9 cellular contexts compared by ENCODE assay signal in the genomic region with DNA sequence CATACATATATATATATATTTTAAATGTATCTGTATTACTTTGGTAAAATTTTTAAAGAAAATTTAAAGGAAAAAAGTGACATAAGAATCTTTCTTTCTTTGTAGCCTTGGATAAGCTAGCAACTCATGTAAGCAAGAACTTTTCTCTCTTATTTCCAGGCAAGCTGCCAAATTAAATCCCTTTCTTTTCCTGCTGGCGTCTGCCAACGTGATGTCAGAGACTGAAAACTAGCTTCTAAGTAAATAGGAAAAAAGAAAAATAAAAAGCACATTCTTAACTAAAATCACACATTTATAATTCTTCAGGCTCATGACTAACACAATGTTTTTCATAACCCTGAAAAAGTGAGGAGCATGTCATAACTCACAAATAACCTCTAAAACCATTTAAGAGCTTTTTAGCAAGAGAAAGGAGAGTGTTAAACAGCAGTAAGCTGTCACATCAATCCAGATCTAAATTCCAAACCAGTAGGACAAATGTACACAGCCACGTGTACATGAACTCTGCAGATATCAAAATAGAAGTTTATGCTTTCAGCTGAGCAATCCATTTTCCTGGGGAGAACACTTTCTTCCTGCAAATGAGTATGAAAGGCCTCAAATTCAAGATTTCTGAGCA.
A peak's percentile ranks its signal among the peaks of the same experiment; 100 is the strongest.
DNase-seq lines count a peak whose midpoint lies in the region; ATAC-seq, FAIRE-seq and TF ChIP-seq lines count a peak whose summit lies in the region.
"Had no signal": no experiment of that assay in that cellular context is flagged by ENCODE, and none has a peak within 500 bp of the region (broad histone marks: within the 10 kb centered on the region; RNA-seq: fewer than 3 reads in every experiment).

No MANE protein-coding gene starts in this region.

- H3K9me3 ChIP-seq in subcutaneous abdominal adipose tissue (ENCODE audit: control insufficient read depth in 5 of 5, low read length in 5 of 5) = peaks cover 0 to 6% (median 5%) of the 10 kb centered on the region in 5 donors

- H3K4me3 ChIP-seq in astrocyte of the cerebellum (ENCODE audit: low read depth, low read length) = no peak overlapping the region
- no peak overlapping the region for H3K4me3 ChIP-seq in subcutaneous abdominal adipose tissue (ENCODE audit: low read depth in 1 of 5, low read length in 5 of 5)

- ATAC-seq in HG03135 (IDR thresholded peaks at IDR 0.05; ENCODE audit: unreplicated experiment) = no peak
- ATAC-seq: Panc1 had no signal

- H3K36me3 ChIP-seq in subcutaneous abdominal adipose tissue (ENCODE audit: control insufficient read depth in 5 of 5, insufficient read depth in 5 of 5, low read length in 5 of 5) = no peaks in the 10 kb centered on the region

- TF ChIP-seq CTCF in astrocyte of the cerebellum (IDR thresholded peaks at IDR 0.05; ENCODE audit: low read depth, low read length, missing control alignments) = no peak
- no peak for TF ChIP-seq CTCF in GM13977 (IDR thresholded peaks at IDR 0.05; ENCODE audit: extremely low read depth, insufficient read depth, missing control alignments)

- DNase-seq in HS-5 (ENCODE audit: low read depth) (peak; percentile 8), astrocyte of the cerebellum (ENCODE audit: low read depth) (peak; percentile 91), GM13977 (ENCODE audit: low spot score) (no peak)
- DNase-seq in activated naive CD4-positive, alpha-beta T cell treated with anti-CD3 and anti-CD28 coated beads, Interleukin-2, amount 50 U/mL, for 16 hours = no peak
- no peak for DNase-seq in stimulated activated naive CD4-positive, alpha-beta T cell (lab: John Stamatoyannopoulos, UW)

- no peaks in the 10 kb centered on the region for H3K27me3 ChIP-seq in subcutaneous abdominal adipose tissue (ENCODE audit: control insufficient read depth in 5 of 5, insufficient read depth in 4 of 5, low read length in 5 of 5)

- H3K9ac ChIP-seq in subcutaneous abdominal adipose tissue (ENCODE audit: low read length in 5 of 5) = no peak overlapping the region

- in situ Hi-C loops in astrocyte of the cerebellum (cut with HindIII; ENCODE audit: low sequenced_read_pairs) = loop anchor here (5.0 kb wide), 1 partner anchor 53 kb away; no protein-coding TSS in a partner anchor
- in situ Hi-C loops in GM13977 (cut with MboI; ENCODE audit: low pct_unique_long_range_greater_than_20kb, low sequenced_read_pairs, unreplicated experiment) = no loop called here

- FAIRE-seq in islet of Langerhans (lab: Jason Lieb, UNC) = peak; percentile 62

- peaks cover 6 to 49% (median 45%) of the 10 kb centered on the region in 5 donors for H3K4me1 ChIP-seq in subcutaneous abdominal adipose tissue (ENCODE audit: control insufficient read depth in 5 of 5, insufficient read depth in 5 of 5, low read length in 5 of 5)

- H3K27ac ChIP-seq in subcutaneous abdominal adipose tissue (ENCODE audit: low read depth, low read length) = peak overlapping the region; percentile 77

Comparison
In these comparisons a context has a peak if more than half of its experiments do, and no peak if none do; other contexts are left out.
1. DNase-seq: peak in HS-5 (single experiment) and astrocyte of the cerebellum (single experiment); none in activated naive CD4-positive, alpha-beta T cell treated with anti-CD3 and anti-CD28 coated beads, Interleukin-2, amount 50 U/mL, for 16 hours (single experiment), GM13977 (single experiment) and stimulated activated naive CD4-positive, alpha-beta T cell (0 of 6).